In the genomic region with DNA sequence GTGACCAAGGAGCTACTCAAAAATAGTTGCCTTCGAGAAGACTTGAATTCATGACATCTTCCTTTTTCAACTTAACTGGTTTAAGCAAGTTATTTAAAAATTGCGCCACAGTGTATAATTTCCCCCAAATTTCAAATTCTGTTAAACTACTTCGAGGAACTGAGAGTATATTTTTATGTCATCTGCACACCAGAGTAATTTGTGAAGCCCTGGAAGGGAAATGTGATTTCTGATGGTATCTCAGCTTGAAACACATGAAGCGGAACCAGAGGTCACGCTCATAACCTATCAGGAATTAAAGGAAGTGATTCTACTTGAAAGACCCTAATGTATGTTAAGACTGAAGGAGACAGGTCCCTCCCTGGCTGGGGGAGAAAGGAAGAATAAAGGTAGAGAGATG, we compare ENCODE assay signal across 11 cellular contexts. TPM values are rescaled to one million over a fixed set of nuclear protein-coding genes. Genes with fewer than 3 reads are reported as not detected.
A peak's percentile ranks its signal among the peaks of the same experiment; 100 is the strongest.
DNase-seq lines count a peak whose midpoint lies in the region; ATAC-seq and TF ChIP-seq lines count a peak whose summit lies in the region.
"Had no signal": no experiment of that assay in that cellular context is flagged by ENCODE, and none has a peak within 500 bp of the region (broad histone marks: within the 10 kb centered on the region; RNA-seq: fewer than 3 reads in every experiment).

No MANE protein-coding gene starts in this region.

- peaks cover 0 to 3% (median 0%) of the 10 kb centered on the region in 11 donors for H3K9me3 Mint-ChIP-seq in naive thymus-derived CD4-positive, alpha-beta T cell

- CTCF ChIA-PET in naive thymus-derived CD4-positive, alpha-beta T cell (lab: Charles Lee), result no interaction called here

- no peaks in the 10 kb centered on the region for H3K9me2 ChIP-seq in Loucy (replicated peaks; ENCODE audit: low read depth, low read length)

- no peaks in the 10 kb centered on the region for H3K27me3 Mint-ChIP-seq in naive thymus-derived CD4-positive, alpha-beta T cell

- peaks cover 68% of the 10 kb centered on the region for H3K4me1 ChIP-seq in Loucy (ENCODE audit: insufficient read depth, low read length, poor library complexity, severe bottlenecking)
- H3K4me1 ChIP-seq in naive thymus-derived CD4-positive, alpha-beta T cell (ENCODE audit: control insufficient read depth in 2 of 2, insufficient read depth in 2 of 2, low read length in 2 of 2), result peaks cover 0 to 7% of the 10 kb centered on the region in 2 donors

- H3K27ac Mint-ChIP-seq in naive thymus-derived CD4-positive, alpha-beta T cell, result peak overlapping the region in 1 of 9 donors; percentile 3

- H4K20me1 ChIP-seq in Loucy (ENCODE audit: insufficient read depth, low read length, poor library complexity, severe bottlenecking), result no peaks in the 10 kb centered on the region

- no peak overlapping the region for H3K4me3 ChIP-seq in Loucy (ENCODE audit: low read length, poor library complexity, severe bottlenecking)
- no peak overlapping the region for H3K4me3 ChIP-seq in naive thymus-derived CD4-positive, alpha-beta T cell (ENCODE audit: low read length)
- no peak overlapping the region for H3K4me3 ChIP-seq in coronary artery
- H3K4me3 ChIP-seq: SK-N-MC had no signal

- H3K27ac ChIP-seq in naive thymus-derived CD4-positive, alpha-beta T cell (ENCODE audit: low read depth, low read length), result no peak overlapping the region
- no peak overlapping the region for H3K27ac ChIP-seq in coronary artery
- H3K27ac ChIP-seq: SK-N-MC had no signal

- H3K36me3 ChIP-seq in Loucy (ENCODE audit: insufficient read depth, low read length), result no peaks in the 10 kb centered on the region
- H3K36me3 ChIP-seq in naive thymus-derived CD4-positive, alpha-beta T cell (ENCODE audit: control insufficient read depth in 2 of 3, insufficient read depth in 3 of 3, low read length in 3 of 3), result no peaks in the 10 kb centered on the region

- H3K79me2 ChIP-seq in Loucy (ENCODE audit: insufficient read depth, low read length), result no peaks in the 10 kb centered on the region

- H3K27me3 ChIP-seq in Loucy (ENCODE audit: insufficient read depth, low read length, poor library complexity, severe bottlenecking), result no peaks in the 10 kb centered on the region
- no peaks in the 10 kb centered on the region for H3K27me3 ChIP-seq in naive thymus-derived CD4-positive, alpha-beta T cell (ENCODE audit: control insufficient read depth in 2 of 2, insufficient read depth in 2 of 2, low read length in 2 of 2)

- no peak overlapping the region for H3K9ac ChIP-seq in Loucy (ENCODE audit: low read depth, low read length, poor library complexity, severe bottlenecking)

- POLR2A ChIA-PET in naive thymus-derived CD4-positive, alpha-beta T cell (lab: Charles Lee), result no interaction called here

- no peak for DNase-seq in naive thymus-derived CD4-positive, alpha-beta T cell
- no peak for DNase-seq in effector CD4-positive, alpha-beta T cell
- DNase-seq in coronary artery (ENCODE audit: low spot score) (no peak), NCI-H1105 (lab: John Stamatoyannopoulos, UW) (no peak)
- DNase-seq: NCI-H2029; stimulated activated CD4-positive, alpha-beta T cell treated with anti-CD3 and anti-CD28 coated beads, Interleukin-12 subunit alpha, Interleukin-12 subunit beta, amount 100 ng/mL, for 4 hours had no signal

- H3K36me3 Mint-ChIP-seq in naive thymus-derived CD4-positive, alpha-beta T cell, result peaks cover 0 to 19% (median 0%) of the 10 kb centered on the region in 5 donors

- TF ChIP-seq CTCF in Loucy (conservative IDR thresholded peaks at IDR 0.05; ENCODE audit: low read length) (no peak), coronary artery (IDR thresholded peaks at IDR 0.05) (no peak)

- H2AFZ ChIP-seq in Loucy (ENCODE audit: low read length), result no peak overlapping the region

- ATAC-seq in GM18861 (IDR thresholded peaks at IDR 0.05; ENCODE audit: unreplicated experiment) (peak; percentile 71), GM21825 (IDR thresholded peaks at IDR 0.05; ENCODE audit: unreplicated experiment) (peak; percentile 76), GM19035 (IDR thresholded peaks at IDR 0.05; ENCODE audit: unreplicated experiment) (no peak)
- peak; percentile 56 for ATAC-seq in naive thymus-derived CD4-positive, alpha-beta T cell

- intact Hi-C loops in naive thymus-derived CD4-positive, alpha-beta T cell (cut with micrococcal nuclease), result no loop called here

- H3K9me3 ChIP-seq in Loucy (ENCODE audit: insufficient read depth, low read depth, low read length), result no peaks in the 10 kb centered on the region
- no peaks in the 10 kb centered on the region for H3K9me3 ChIP-seq in naive thymus-derived CD4-positive, alpha-beta T cell (ENCODE audit: control insufficient read depth in 2 of 3, low read length in 3 of 3)

- H3K4me2 ChIP-seq in Loucy (ENCODE audit: low read depth, low read length, poor library complexity, severe bottlenecking), result peak overlapping the region; percentile 48

- no peaks in the 10 kb centered on the region for H3F3A ChIP-seq in Loucy (ENCODE audit: low read depth)

- no peak overlapping the region for H3K4me3 Mint-ChIP-seq in naive thymus-derived CD4-positive, alpha-beta T cell

- H3K4me1 Mint-ChIP-seq in naive thymus-derived CD4-positive, alpha-beta T cell, result peaks cover 14 to 24% (median 18%) of the 10 kb centered on the region in 7 donors

RNA-seq across cellular contexts. Expression of a gene that starts 33.9 kb away (rescaled TPM):
- 100 to 1,000 TPM in 1 of 5 experiments, 10 to 100 TPM in 4; 45.3 to 140 (median 63.4) TPM for total RNA-seq in naive thymus-derived CD4-positive, alpha-beta T cell
- polyA plus RNA-seq in naive thymus-derived CD4-positive, alpha-beta T cell, result 100 to 1,000 TPM; 102 to 124 TPM
